Comparison of ENCODE assay signal across 8 cellular contexts in genomic region chr10:119305860-119306513, GRCh38.
DNase-seq lines count a peak whose midpoint lies in the region; ATAC-seq and TF ChIP-seq lines count a peak whose summit lies in the region.

No MANE protein-coding gene starts in this region.

- DNase-seq in A172 (ENCODE audit: low spot score): peak; percentile 100
- DNase-seq in OCI-M1 (lab: John Stamatoyannopoulos, UW): peak; percentile 70
- DNase-seq in activated T-cell treated with anti-CD3 and anti-CD28 coated beads, Interleukin-2, amount 50 U/mL, for 4 hours: peak; percentile 83
- peak; percentile 85 to 88 for DNase-seq in foreskin fibroblast
- no peak for DNase-seq in NCI-H526 (lab: John Stamatoyannopoulos, UW)

- no peaks in the 10 kb centered on the region for H3K9me3 Mint-ChIP-seq in activated T-cell treated with anti-CD3 and anti-CD28 coated beads, Interleukin-2, amount 50 U/mL, for 4 hours

- ATAC-seq in GM18861 (IDR thresholded peaks at IDR 0.05; ENCODE audit: unreplicated experiment) (peak; percentile 66), HG03064 (IDR thresholded peaks at IDR 0.05; ENCODE audit: low read depth, unreplicated experiment) (peak; percentile 59)
- ATAC-seq in activated T-cell treated with anti-CD3 and anti-CD28 coated beads, Interleukin-2, amount 50 U/mL, for 4 hours: peak; percentile 84 to 85

- no peak overlapping the region for H3K4me3 ChIP-seq in foreskin fibroblast (ENCODE audit: low read depth in 1 of 2, low read length in 2 of 2)
- H3K4me3 ChIP-seq in skeletal muscle satellite cell (ENCODE audit: low read length): no peak overlapping the region

- no peak for TF ChIP-seq CTCF in foreskin fibroblast (IDR thresholded peaks at IDR 0.05; ENCODE audit: low read depth, low read length)

- H3K4me1 ChIP-seq in skeletal muscle satellite cell (ENCODE audit: control insufficient read depth, insufficient read depth, low read length): peaks cover 17% of the 10 kb centered on the region

- no peaks in the 10 kb centered on the region for H3K9me3 ChIP-seq in skeletal muscle satellite cell (replicated peaks; ENCODE audit: low read length)

- H3K27me3 Mint-ChIP-seq in activated T-cell treated with anti-CD3 and anti-CD28 coated beads, Interleukin-2, amount 50 U/mL, for 4 hours (ENCODE audit: low read depth): no peaks in the 10 kb centered on the region

- peak overlapping the region; percentile 54 for H3K4me2 ChIP-seq in skeletal muscle satellite cell (ENCODE audit: low read length)

- H3K36me3 Mint-ChIP-seq in activated T-cell treated with anti-CD3 and anti-CD28 coated beads, Interleukin-2, amount 50 U/mL, for 4 hours (ENCODE audit: insufficient read depth): no peaks in the 10 kb centered on the region

- no peaks in the 10 kb centered on the region for H3K36me3 ChIP-seq in skeletal muscle satellite cell (ENCODE audit: insufficient read depth, low read length)

- peaks cover 81% of the 10 kb centered on the region for H3K4me1 Mint-ChIP-seq in activated T-cell treated with anti-CD3 and anti-CD28 coated beads, Interleukin-2, amount 50 U/mL, for 4 hours (ENCODE audit: low read depth)

- H3K4me3 Mint-ChIP-seq in activated T-cell treated with anti-CD3 and anti-CD28 coated beads, Interleukin-2, amount 50 U/mL, for 4 hours: peak overlapping the region; percentile 79

- no peak overlapping the region for H3K9ac ChIP-seq in skeletal muscle satellite cell (ENCODE audit: low read depth, low read length)

- H3K27me3 ChIP-seq in skeletal muscle satellite cell (ENCODE audit: control insufficient read depth, insufficient read depth, low read length): no peaks in the 10 kb centered on the region

Comparison
In these comparisons a context has a peak if more than half of its experiments do, and no peak if none do; other contexts are left out.
1. DNase-seq: peak in A172 (single experiment), OCI-M1 (single experiment), activated T-cell treated with anti-CD3 and anti-CD28 coated beads, Interleukin-2, amount 50 U/mL, for 4 hours (single experiment) and foreskin fibroblast (2 of 2); none in NCI-H526 (0 of 2).
2. Peak in every context shown above with its lines, with median percentiles within 50 percentile points of each other: ATAC-seq.